In the genomic region with DNA sequence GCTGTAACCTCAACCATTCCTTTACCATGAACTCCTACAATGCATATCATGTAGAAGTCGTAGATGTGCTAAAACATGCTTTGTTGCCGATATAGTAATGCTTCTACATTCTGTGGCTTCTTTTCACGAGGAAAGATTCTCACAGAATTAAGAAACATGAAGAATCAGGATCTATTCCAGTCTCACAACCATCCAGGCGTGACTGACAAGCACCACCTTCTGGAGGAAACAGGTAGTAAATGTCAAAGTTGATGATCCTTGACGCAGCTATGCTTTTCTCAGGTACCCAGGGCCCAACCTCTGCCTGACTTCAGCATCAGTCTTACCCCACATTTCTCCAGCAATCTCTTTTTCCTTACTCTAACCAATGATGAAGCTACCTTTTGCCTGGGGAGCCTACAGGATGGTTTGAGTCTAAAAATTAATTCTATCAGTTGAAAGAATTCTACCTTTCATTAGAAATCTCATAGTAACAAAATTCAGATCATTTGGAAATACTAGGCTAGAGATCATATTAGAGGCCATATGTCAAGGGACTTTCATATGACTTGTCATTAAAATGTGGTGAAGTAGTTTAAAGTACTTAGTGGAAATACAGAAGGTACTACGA, we compare ENCODE assay signal across 8 cellular contexts.
DNase-seq lines count a peak whose midpoint lies in the region; ATAC-seq and TF ChIP-seq lines count a peak whose summit lies in the region.

No MANE protein-coding gene starts in this region.

- DNase-seq in AG04449 (ENCODE audit: low read depth, low spot score) (no peak), LNCaP clone FGC (ENCODE audit: low read depth) (peak; percentile 30), cardiac fibroblast (ENCODE audit: low read depth in 2 of 2) (peak; percentile 52 to 77), omental fat pad (ENCODE audit: low spot score) (no peak), medulla oblongata (ENCODE audit: extremely low spot score) (no peak), putamen (ENCODE audit: low spot score) (no peak), NCI-H1694 treated with DMSO at 0.1 percent for 48 hours (lab: John Stamatoyannopoulos, UW) (no peak)

- TF ChIP-seq CTCF in AG04449 (IDR thresholded peaks at IDR 0.05; ENCODE audit: insufficient read depth, low read length, missing control alignments) (peak; percentile 54), LNCaP clone FGC (IDR thresholded peaks at IDR 0.05; ENCODE audit: control insufficient read depth, extremely low read depth, insufficient read depth) (peak; percentile 75), cardiac fibroblast (IDR thresholded peaks at IDR 0.05; ENCODE audit: low read depth, low read length) (peak; percentile 70), omental fat pad (IDR thresholded peaks at IDR 0.05) (no peak)

- POLR2A ChIA-PET in AG04449 (lab: Yijun Ruan, JAX), result interaction anchor here (1.1 kb wide), 1 partner anchor 126 kb away, joined by 4 read pairs; no protein-coding TSS in a partner anchor

- CTCF ChIA-PET in AG04449 (lab: Yijun Ruan, JAX), result interaction anchor here (0.6 to 3.2 kb wide), 13 partner anchors 9 to 1016 kb away, joined by 3 to 18 read pairs (median 4); no protein-coding TSS in a partner anchor

- ATAC-seq in GM18907 (IDR thresholded peaks at IDR 0.05; ENCODE audit: unreplicated experiment) (peak; percentile 52), omental fat pad (ENCODE audit: low FRiP score) (peak; percentile 57)

- no peak overlapping the region for H3K4me3 ChIP-seq in AG04449 (ENCODE audit: low read depth, low read length)
- H3K4me3 ChIP-seq in LNCaP clone FGC (ENCODE audit: low read depth, low read length), result no peak overlapping the region
- H3K4me3 ChIP-seq in cardiac fibroblast (replicated peaks in 1 of 2; ENCODE audit: low read depth in 2 of 2, low read length in 2 of 2), result no peak overlapping the region

Comparison
In these comparisons a context has a peak if more than half of its experiments do, and no peak if none do; other contexts are left out.
1. DNase-seq: peak in LNCaP clone FGC (single experiment) and cardiac fibroblast (2 of 2); none in AG04449 (single experiment), omental fat pad (single experiment), medulla oblongata (single experiment), putamen (single experiment) and NCI-H1694 treated with DMSO at 0.1 percent for 48 hours (single experiment).
2. CTCF ChIP-seq: peak in AG04449 (single experiment), LNCaP clone FGC (single experiment) and cardiac fibroblast (single experiment); none in omental fat pad (0 of 3).